ENCODE assay signal across 14 cellular contexts in genomic region chr10:121448768-121449456, GRCh38.
DNase-seq lines count a peak whose midpoint lies in the region; ATAC-seq and FAIRE-seq lines count a peak whose summit lies in the region.
"Had no signal": no experiment of that assay in that cellular context is flagged by ENCODE, and none has a peak within 500 bp of the region (broad histone marks: within the 10 kb centered on the region; RNA-seq: fewer than 3 reads in every experiment).

No MANE protein-coding gene starts in this region.

- H3K9me3 Mint-ChIP-seq in activated CD8-positive, alpha-beta memory T cell treated with anti-CD3 and anti-CD28 coated beads, Interleukin-2, amount 10 ng/mL, durations not matched to agents 7 days and 5 days (ENCODE audit: low read depth), result no peaks in the 10 kb centered on the region
- no peaks in the 10 kb centered on the region for H3K9me3 Mint-ChIP-seq in natural killer cell treated with Interleukin-12 subunit alpha and Interleukin-12 subunit beta and Interleukin-15 and Interleukin-18, amount 100 ng/mL, for 72 hours
- H3K9me3 Mint-ChIP-seq: activated B cell treated with CpG ODN at 0.5 μM for 24 hours; dendritic cell treated with granulocyte-macrophage colony-stimulating factor and Interleukin-4, amounts not matched to agents 40 ng/mL and 50 ng/mL, for 4 days had no signal

- no peaks in the 10 kb centered on the region for H3K36me3 Mint-ChIP-seq in activated CD8-positive, alpha-beta memory T cell treated with anti-CD3 and anti-CD28 coated beads, Interleukin-2, amount 10 ng/mL, durations not matched to agents 7 days and 5 days
- no peaks in the 10 kb centered on the region for H3K36me3 Mint-ChIP-seq in natural killer cell treated with Interleukin-12 subunit alpha and Interleukin-12 subunit beta and Interleukin-15 and Interleukin-18, amount 100 ng/mL, for 72 hours
- H3K36me3 Mint-ChIP-seq: naive B cell had no signal

- no peak overlapping the region for H3K4me3 Mint-ChIP-seq in activated CD8-positive, alpha-beta memory T cell treated with anti-CD3 and anti-CD28 coated beads, Interleukin-2, amount 10 ng/mL, durations not matched to agents 7 days and 5 days
- no peak overlapping the region for H3K4me3 Mint-ChIP-seq in natural killer cell treated with Interleukin-12 subunit alpha and Interleukin-12 subunit beta and Interleukin-15 and Interleukin-18, amount 100 ng/mL, for 72 hours
- H3K4me3 Mint-ChIP-seq: activated B cell treated with CpG ODN at 0.5 μM for 24 hours; dendritic cell treated with granulocyte-macrophage colony-stimulating factor and Interleukin-4, amounts not matched to agents 40 ng/mL and 50 ng/mL, for 4 days had no signal

- H3K27ac Mint-ChIP-seq in activated CD8-positive, alpha-beta memory T cell treated with anti-CD3 and anti-CD28 coated beads, Interleukin-2, amount 10 ng/mL, durations not matched to agents 7 days and 5 days, result no peak overlapping the region
- no peak overlapping the region for H3K27ac Mint-ChIP-seq in natural killer cell treated with Interleukin-12 subunit alpha and Interleukin-12 subunit beta and Interleukin-15 and Interleukin-18, amount 100 ng/mL, for 72 hours
- H3K27ac Mint-ChIP-seq: activated B cell treated with CpG ODN at 0.5 μM for 24 hours; dendritic cell treated with granulocyte-macrophage colony-stimulating factor and Interleukin-4, amounts not matched to agents 40 ng/mL and 50 ng/mL, for 4 days; naive B cell had no signal

- CTCF ChIA-PET in activated CD8-positive, alpha-beta memory T cell treated with anti-CD3 and anti-CD28 coated beads, Interleukin-2, amount 10 ng/mL, durations not matched to agents 7 days and 5 days (lab: Charles Lee), result no interaction called here

- DNase-seq in GM19239 (ENCODE audit: insufficient read length, low spot score) (peak; percentile 34), renal cortical epithelial cell (ENCODE audit: low read depth) (peak; percentile 78), NCI-H2107 (lab: John Stamatoyannopoulos, UW) (no peak)
- DNase-seq in activated CD8-positive, alpha-beta memory T cell treated with anti-CD3 and anti-CD28 coated beads, Interleukin-2, amount 10 ng/mL, durations not matched to agents 7 days and 5 days, result no peak
- DNase-seq in natural killer cell treated with Interleukin-12 subunit alpha and Interleukin-12 subunit beta and Interleukin-15 and Interleukin-18, amount 100 ng/mL, for 72 hours (ENCODE audit: low spot score), result no peak
- DNase-seq: activated B cell treated with CpG ODN at 0.5 μM for 24 hours; activated naive CD4-positive, alpha-beta T cell; DMS79 treated with DMSO at 0.1 percent for 48 hours; HCEC 1CT; naive B cell; stimulated activated CD4-positive, alpha-beta T cell treated with anti-CD3 and anti-CD28 coated beads, Interleukin-1b, Interleukin-23, amount 100 ng/mL, for 48 hours had no signal

- H3K4me1 Mint-ChIP-seq in activated CD8-positive, alpha-beta memory T cell treated with anti-CD3 and anti-CD28 coated beads, Interleukin-2, amount 10 ng/mL, durations not matched to agents 7 days and 5 days, result no peaks in the 10 kb centered on the region
- no peaks in the 10 kb centered on the region for H3K4me1 Mint-ChIP-seq in natural killer cell treated with Interleukin-12 subunit alpha and Interleukin-12 subunit beta and Interleukin-15 and Interleukin-18, amount 100 ng/mL, for 72 hours (ENCODE audit: low read depth in 2 of 2)
- H3K4me1 Mint-ChIP-seq: activated B cell treated with CpG ODN at 0.5 μM for 24 hours, naive B cell had no signal

- peak; percentile 99 for FAIRE-seq in GM19239 (lab: Jason Lieb, UNC)

- H3K27me3 Mint-ChIP-seq in activated CD8-positive, alpha-beta memory T cell treated with anti-CD3 and anti-CD28 coated beads, Interleukin-2, amount 10 ng/mL, durations not matched to agents 7 days and 5 days, result no peaks in the 10 kb centered on the region
- peaks cover 0 to 16% of the 10 kb centered on the region in 2 donors for H3K27me3 Mint-ChIP-seq in natural killer cell treated with Interleukin-12 subunit alpha and Interleukin-12 subunit beta and Interleukin-15 and Interleukin-18, amount 100 ng/mL, for 72 hours
- H3K27me3 Mint-ChIP-seq: activated B cell treated with CpG ODN at 0.5 μM for 24 hours; dendritic cell treated with granulocyte-macrophage colony-stimulating factor and Interleukin-4, amounts not matched to agents 40 ng/mL and 50 ng/mL, for 4 days; naive B cell had no signal

- ATAC-seq in HG02588 (IDR thresholded peaks at IDR 0.05; ENCODE audit: unreplicated experiment) (peak; percentile 97), HG03432 (IDR thresholded peaks at IDR 0.05; ENCODE audit: unreplicated experiment) (peak; percentile 98)
- no peak for ATAC-seq in activated CD8-positive, alpha-beta memory T cell treated with anti-CD3 and anti-CD28 coated beads, Interleukin-2, amount 10 ng/mL, durations not matched to agents 7 days and 5 days
- no peak for ATAC-seq in natural killer cell treated with Interleukin-12 subunit alpha and Interleukin-12 subunit beta and Interleukin-15 and Interleukin-18, amount 100 ng/mL, for 72 hours

Comparison
In these comparisons a context has a peak if more than half of its experiments do, and no peak if none do; other contexts are left out.
1. DNase-seq: peak in GM19239 (single experiment) and renal cortical epithelial cell (single experiment); none in NCI-H2107 (single experiment), activated CD8-positive, alpha-beta memory T cell treated with anti-CD3 and anti-CD28 coated beads, Interleukin-2, amount 10 ng/mL, durations not matched to agents 7 days and 5 days (single experiment) and natural killer cell treated with Interleukin-12 subunit alpha and Interleukin-12 subunit beta and Interleukin-15 and Interleukin-18, amount 100 ng/mL, for 72 hours (single experiment).
2. ATAC-seq: peak in HG02588 (single experiment) and HG03432 (single experiment); none in activated CD8-positive, alpha-beta memory T cell treated with anti-CD3 and anti-CD28 coated beads, Interleukin-2, amount 10 ng/mL, durations not matched to agents 7 days and 5 days (single experiment) and natural killer cell treated with Interleukin-12 subunit alpha and Interleukin-12 subunit beta and Interleukin-15 and Interleukin-18, amount 100 ng/mL, for 72 hours (0 of 2).